ENCODE assay signal across 12 cellular contexts in the genomic region with DNA sequence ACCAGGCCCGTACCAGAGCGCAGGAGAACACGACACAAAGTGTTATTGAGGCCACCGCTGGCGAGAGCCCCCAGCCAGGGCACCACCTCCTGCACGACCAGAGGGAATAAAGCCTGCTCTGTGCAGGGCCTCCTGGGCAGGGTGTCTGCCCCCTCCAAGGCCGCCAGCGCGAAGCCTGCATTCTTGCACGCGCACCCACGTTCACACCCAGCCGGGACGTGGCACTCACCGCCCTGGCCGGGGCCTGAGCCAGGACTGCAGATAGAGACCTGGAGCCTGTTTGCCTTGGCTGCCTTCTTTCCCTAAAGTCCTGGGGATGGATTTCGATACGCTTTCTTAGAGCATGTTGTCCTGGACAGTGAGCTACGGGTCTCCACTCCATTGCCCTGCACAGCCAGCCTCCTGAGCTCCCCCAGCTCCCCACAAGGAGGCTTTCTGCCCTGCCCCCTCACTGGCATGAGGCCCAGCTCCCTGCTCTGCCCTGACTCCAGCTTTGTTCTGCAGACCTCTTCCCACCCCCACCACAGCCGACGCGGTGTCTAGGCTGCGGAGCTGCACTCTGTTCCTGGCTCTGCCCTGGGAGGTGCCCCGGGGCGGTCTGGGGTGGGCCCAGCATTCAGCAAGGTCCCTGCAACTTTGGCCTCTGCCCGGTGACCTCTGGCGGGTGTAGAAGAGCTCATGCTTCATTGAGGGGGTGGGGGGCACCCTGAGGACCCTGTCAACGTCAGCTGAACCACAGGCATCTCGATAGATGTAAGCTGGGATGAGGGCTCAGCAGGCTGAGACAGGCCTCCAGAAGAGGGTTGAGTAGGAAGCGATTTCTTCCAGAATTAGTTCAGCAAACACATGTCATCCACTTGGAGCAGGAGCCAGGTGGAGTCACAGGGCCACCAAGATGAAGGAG.
DNase-seq lines count a peak whose midpoint lies in the region; ATAC-seq and TF ChIP-seq lines count a peak whose summit lies in the region.
"Had no signal": no experiment of that assay in that cellular context is flagged by ENCODE, and none has a peak within 500 bp of the region (broad histone marks: within the 10 kb centered on the region; RNA-seq: fewer than 3 reads in every experiment).

No MANE protein-coding gene starts in this region.

- in situ Hi-C loops in G401 (cut with HindIII; ENCODE audit: low sequenced_read_pairs) = no loop called here

- no peaks in the 10 kb centered on the region for H3K27me3 Mint-ChIP-seq in activated naive CD4-positive, alpha-beta T cell treated with anti-CD3 and anti-CD28 coated beads, Interleukin-2, amount 10 ng/mL, durations not matched to agents 7 days and 5 days

- no peak overlapping the region for H3K27ac ChIP-seq in osteoblast (ENCODE audit: low read depth, low read length)
- H3K27ac ChIP-seq: KMS-11 had no signal

- peak; percentile 14 for DNase-seq in activated naive CD4-positive, alpha-beta T cell treated with anti-CD3 and anti-CD28 coated beads, Interleukin-2, amount 10 ng/mL, durations not matched to agents 7 days and 5 days
- no peak for DNase-seq in activated naive CD4-positive, alpha-beta T cell treated with Interleukin-2 at 50 U/mL for 16 hours
- DNase-seq in left cardiac atrium (peak; percentile 82), osteoblast (ENCODE audit: insufficient read length, low spot score, missing footprints) (peak; percentile 69), AG08395 (ENCODE audit: low spot score) (no peak), G401 (ENCODE audit: low spot score) (no peak), NCI-H1092 treated with DMSO at 0.1 percent for 48 hours (lab: John Stamatoyannopoulos, UW) (no peak)
- DNase-seq: activated CD8-positive, alpha-beta memory T cell treated with anti-CD3 and anti-CD28 coated beads, Interleukin-2, amount 50 U/mL, for 48 hours; PC-3; stimulated activated naive CD4-positive, alpha-beta T cell treated with Interleukin-2 at 50 U/mL for 16 hours had no signal

- no peaks in the 10 kb centered on the region for H3K9me3 Mint-ChIP-seq in activated naive CD4-positive, alpha-beta T cell treated with anti-CD3 and anti-CD28 coated beads, Interleukin-2, amount 10 ng/mL, durations not matched to agents 7 days and 5 days

- no peak overlapping the region for H3K27ac Mint-ChIP-seq in activated naive CD4-positive, alpha-beta T cell treated with anti-CD3 and anti-CD28 coated beads, Interleukin-2, amount 10 ng/mL, durations not matched to agents 7 days and 5 days

- no peak overlapping the region for H3K4me3 Mint-ChIP-seq in activated naive CD4-positive, alpha-beta T cell treated with anti-CD3 and anti-CD28 coated beads, Interleukin-2, amount 10 ng/mL, durations not matched to agents 7 days and 5 days

- H3K4me1 Mint-ChIP-seq in activated naive CD4-positive, alpha-beta T cell treated with anti-CD3 and anti-CD28 coated beads, Interleukin-2, amount 10 ng/mL, durations not matched to agents 7 days and 5 days = no peaks in the 10 kb centered on the region

- H3K4me3 ChIP-seq in osteoblast (ENCODE audit: insufficient read depth, low read length) = no peak overlapping the region

- no peaks in the 10 kb centered on the region for H3K9me3 ChIP-seq in osteoblast (ENCODE audit: low read depth, low read length)

- TF ChIP-seq CTCF in osteoblast (IDR thresholded peaks at IDR 0.05; ENCODE audit: extremely low read depth, low read depth, low read length) = no peak

- CTCF ChIA-PET in activated naive CD4-positive, alpha-beta T cell treated with anti-CD3 and anti-CD28 coated beads, Interleukin-2, amount 10 ng/mL, durations not matched to agents 7 days and 5 days (lab: Charles Lee) = interaction anchor here (0.6 to 2.5 kb wide), 3 partner anchors 56 to 577 kb away, joined by 3 to 9 read pairs (median 5); no protein-coding TSS in a partner anchor

- no peaks in the 10 kb centered on the region for H4K20me1 ChIP-seq in osteoblast (ENCODE audit: insufficient read depth, low read length)

- H3K79me2 ChIP-seq in osteoblast (ENCODE audit: insufficient read depth, low read length) = no peaks in the 10 kb centered on the region

- peaks cover 17% of the 10 kb centered on the region for H3K4me1 ChIP-seq in osteoblast (ENCODE audit: insufficient read depth, low read length)

- intact Hi-C loops in left cardiac atrium (cut with DNase I) = no loop called here

- no peak overlapping the region for H2AFZ ChIP-seq in osteoblast (ENCODE audit: low read length)

- no peaks in the 10 kb centered on the region for H3K27me3 ChIP-seq in osteoblast (ENCODE audit: insufficient read depth, low read length)

- H3K4me2 ChIP-seq in osteoblast (ENCODE audit: insufficient read depth, low read length) = no peak overlapping the region
- H3K4me2 ChIP-seq: KMS-11 had no signal

- peaks cover 36% of the 10 kb centered on the region for H3K36me3 ChIP-seq in osteoblast (ENCODE audit: insufficient read depth, low read length)

- peak; percentile 78 to 79 for ATAC-seq in left cardiac atrium
- no peak for ATAC-seq in HG03439 (IDR thresholded peaks at IDR 0.05; ENCODE audit: unreplicated experiment)
- ATAC-seq: PC-3 had no signal

- no peaks in the 10 kb centered on the region for H3K36me3 Mint-ChIP-seq in activated naive CD4-positive, alpha-beta T cell treated with anti-CD3 and anti-CD28 coated beads, Interleukin-2, amount 10 ng/mL, durations not matched to agents 7 days and 5 days

Comparison
In these comparisons a context has a peak if more than half of its experiments do, and no peak if none do; other contexts are left out.
1. DNase-seq: peak in activated naive CD4-positive, alpha-beta T cell treated with anti-CD3 and anti-CD28 coated beads, Interleukin-2, amount 10 ng/mL, durations not matched to agents 7 days and 5 days (single experiment), left cardiac atrium (single experiment) and osteoblast (single experiment); none in activated naive CD4-positive, alpha-beta T cell treated with Interleukin-2 at 50 U/mL for 16 hours (single experiment), AG08395 (single experiment), G401 (single experiment) and NCI-H1092 treated with DMSO at 0.1 percent for 48 hours (single experiment).